In genomic region chr12:89019439-89020120, GRCh38 we compare ENCODE assay signal across 8 cellular contexts.
A peak's percentile ranks its signal among the peaks of the same experiment; 100 is the strongest.
DNase-seq lines count a peak whose midpoint lies in the region; ATAC-seq and TF ChIP-seq lines count a peak whose summit lies in the region.

No MANE protein-coding gene starts in this region.

- CTCF ChIA-PET in MCF 10A (lab: Yijun Ruan, JAX): interaction anchor here (0.5 to 4.9 kb wide), 39 partner anchors 9 to 1942 kb away, joined by 3 to 52 read pairs (median 4); partner anchors contain the start of genes GALNT4 and POC1B

- TF ChIP-seq CTCF in MCF 10A (IDR thresholded peaks at IDR 0.05; ENCODE audit: unreplicated experiment): peak; percentile 81

- POLR2A ChIA-PET in MCF 10A (lab: Yijun Ruan, JAX): interaction anchor here (1.5 kb wide), 1 partner anchor 504 kb away, joined by 4 read pairs; no protein-coding TSS in a partner anchor

- TSS peak; percentile 88 for BruUV-seq in MCF 10A (replicated peaks; lab: Mats Ljungman, UMichigan)

- intact Hi-C loops in MCF 10A (cut with micrococcal nuclease): loop anchor here (1.0 kb wide), 5 partner anchors 32 to 510 kb away; partner anchors contain the start of gene DUSP6

- H3K9me3 Mint-ChIP-seq in MCF 10A (ENCODE audit: unreplicated experiment): no peaks in the 10 kb centered on the region
- H3K9me3 Mint-ChIP-seq in immature natural killer cell: no peaks in the 10 kb centered on the region

- H3K4me1 Mint-ChIP-seq in MCF 10A (ENCODE audit: insufficient read depth, unreplicated experiment) (peaks cover 12% of the 10 kb centered on the region), immature natural killer cell (peaks cover 0 to 4% of the 10 kb centered on the region in 2 donors)

- H3K4me3 Mint-ChIP-seq in MCF 10A (ENCODE audit: unreplicated experiment) (no peak overlapping the region), immature natural killer cell (no peak overlapping the region)

- H3K36me3 Mint-ChIP-seq in MCF 10A (ENCODE audit: insufficient read depth, unreplicated experiment) (no peaks in the 10 kb centered on the region), immature natural killer cell (no peaks in the 10 kb centered on the region)

- peak; percentile 97 for ATAC-seq in GM18873 (IDR thresholded peaks at IDR 0.05; ENCODE audit: low FRiP score, unreplicated experiment)
- peak; percentile 91 for ATAC-seq in HG03108 (IDR thresholded peaks at IDR 0.05; ENCODE audit: unreplicated experiment)

- H3K27ac Mint-ChIP-seq in MCF 10A (ENCODE audit: low read depth, unreplicated experiment): no peak overlapping the region
- H3K27ac Mint-ChIP-seq in immature natural killer cell: no peak overlapping the region

- H3K27me3 Mint-ChIP-seq in MCF 10A (ENCODE audit: insufficient read depth, unreplicated experiment) (no peaks in the 10 kb centered on the region), immature natural killer cell (ENCODE audit: low read depth in 3 of 3) (peaks cover 0 to 7% (median 0%) of the 10 kb centered on the region in 3 donors)

- DNase-seq in AG08396 (ENCODE audit: low spot score) (peak; percentile 77), NCI-H2107 treated with DMSO at 0.1 percent for 48 hours (lab: John Stamatoyannopoulos, UW; ENCODE audit: unreplicated experiment) (peak; percentile 90), UCSD-AML1 (lab: John Stamatoyannopoulos, UW; ENCODE audit: unreplicated experiment) (peak; percentile 65), MCF 10A (ENCODE audit: unreplicated experiment) (peak; percentile 90), immature natural killer cell (peak; percentile 58 to 67 (median 60))
- DNase-seq in stimulated activated CD4-positive, alpha-beta T cell treated with anti-CD3 and anti-CD28 coated beads, Interleukin-12 subunit alpha, Interleukin-12 subunit beta, amount 100 ng/mL, for 24 hours (ENCODE audit: low read depth in 2 of 2): peak; percentile 41 to 56

Comparison
In these comparisons a context has a peak if more than half of its experiments do, and no peak if none do; other contexts are left out.
1. Peak in every context shown above with its lines: DNase-seq and ATAC-seq.